ENCODE assay signal across 8 cellular contexts in genomic region chr13:107866666-107867623, GRCh38.
DNase-seq lines count a peak whose midpoint lies in the region; TF ChIP-seq lines count a peak whose summit lies in the region.

No MANE protein-coding gene starts in this region.

- H2BK5ac ChIP-seq in mesendoderm (ENCODE audit: low read length): no peak overlapping the region

- H3K36me3 ChIP-seq in mesendoderm (ENCODE audit: control insufficient read depth, insufficient read depth, low read length): no peaks in the 10 kb centered on the region
- H3K36me3 ChIP-seq in vagina: no peaks in the 10 kb centered on the region
- H3K36me3 ChIP-seq in MM.1S (replicated peaks; ENCODE audit: insufficient read depth, low read length): no peaks in the 10 kb centered on the region
- no peaks in the 10 kb centered on the region for H3K36me3 ChIP-seq in thyroid gland

- H3K9me2 ChIP-seq in MM.1S (replicated peaks; ENCODE audit: insufficient read depth, low read length): no peaks in the 10 kb centered on the region

- no peaks in the 10 kb centered on the region for H4K20me1 ChIP-seq in MM.1S (ENCODE audit: insufficient read depth, low read length)

- peak overlapping the region; percentile 29 for H3K4me2 ChIP-seq in mesendoderm (ENCODE audit: low read length)
- H3K4me2 ChIP-seq in MM.1S (ENCODE audit: low read depth, low read length): no peak overlapping the region

- WGBS in mesendoderm (ENCODE audit: extremely low coverage, insufficient coverage, low lambda C conversion rate): no CpG with 5 or more reads among the region's 82 CpGs
- 2% methylated on average over 48 to 62 of the region's 82 CpGs for WGBS in thyroid gland, 2 donors

- H4K5ac ChIP-seq in mesendoderm (ENCODE audit: low read length): no peak overlapping the region

- no peak overlapping the region for H2BK15ac ChIP-seq in mesendoderm (replicated peaks; ENCODE audit: low read depth)

- TF ChIP-seq POLR2A in vagina (IDR thresholded peaks at IDR 0.05) (no peak), thyroid gland (IDR thresholded peaks at IDR 0.05) (no peak)

- intact Hi-C loops in vagina (cut with DNase I) (no loop called here), thyroid gland (cut with DNase I) (no loop called here)

- H3K27me3 ChIP-seq in mesendoderm (ENCODE audit: insufficient read depth, low read length, poor library complexity) (no peaks in the 10 kb centered on the region), vagina (no peaks in the 10 kb centered on the region), MM.1S (replicated peaks; ENCODE audit: insufficient read depth, low read length) (no peaks in the 10 kb centered on the region), thyroid gland (no peaks in the 10 kb centered on the region)

- H2BK120ac ChIP-seq in mesendoderm (ENCODE audit: low read depth, low read length): no peak overlapping the region

- H3K79me2 ChIP-seq in mesendoderm (ENCODE audit: control insufficient read depth, insufficient read depth, low read length): peaks cover 6% of the 10 kb centered on the region
- no peaks in the 10 kb centered on the region for H3K79me2 ChIP-seq in MM.1S (ENCODE audit: low read length)

- TF ChIP-seq CTCF in vagina (IDR thresholded peaks at IDR 0.05) (no peak), MM.1S (IDR thresholded peaks at IDR 0.05; ENCODE audit: low read length) (no peak), thyroid gland (IDR thresholded peaks at IDR 0.05) (no peak)

- no peak overlapping the region for H2AK5ac ChIP-seq in mesendoderm (ENCODE audit: low read length)

- no peaks in the 10 kb centered on the region for H3F3A ChIP-seq in MM.1S (ENCODE audit: insufficient read depth, low read length)

- H3K23ac ChIP-seq in mesendoderm (ENCODE audit: low read length): no peak overlapping the region

- H3K79me1 ChIP-seq in mesendoderm (ENCODE audit: low read length): peaks cover 2% of the 10 kb centered on the region

- H3K9me3 ChIP-seq in vagina (no peaks in the 10 kb centered on the region), MM.1S (replicated peaks; ENCODE audit: insufficient read depth, low read length) (no peaks in the 10 kb centered on the region), thyroid gland (no peaks in the 10 kb centered on the region)

- H3K4me1 ChIP-seq in mesendoderm (ENCODE audit: control insufficient read depth, low read depth, low read length): peaks cover 6% of the 10 kb centered on the region
- peaks cover 22% of the 10 kb centered on the region for H3K4me1 ChIP-seq in vagina
- no peaks in the 10 kb centered on the region for H3K4me1 ChIP-seq in MM.1S (ENCODE audit: low read length)
- H3K4me1 ChIP-seq in thyroid gland: peaks cover 3 to 13% of the 10 kb centered on the region in 2 donors

- H3K9ac ChIP-seq in mesendoderm (ENCODE audit: low read length) (peak overlapping the region; percentile 70), MM.1S (ENCODE audit: low read length) (no peak overlapping the region)

- no peak overlapping the region for H4K8ac ChIP-seq in mesendoderm (ENCODE audit: low read depth, low read length)

- H3K27ac ChIP-seq in mesendoderm (ENCODE audit: low read depth, low read length) (no peak overlapping the region), vagina (no peak overlapping the region), MM.1S (ENCODE audit: low read length) (no peak overlapping the region), thyroid gland (no peak overlapping the region)

- H3K4ac ChIP-seq in mesendoderm (ENCODE audit: low read depth, low read length): no peak overlapping the region

- peak overlapping the region; percentile 55 for H3K18ac ChIP-seq in mesendoderm (ENCODE audit: low read length)

- H2AFZ ChIP-seq in MM.1S (ENCODE audit: low read length): no peak overlapping the region

- peak overlapping the region; percentile 88 for H3K56ac ChIP-seq in mesendoderm (ENCODE audit: low read length)

- peak; percentile 63 for DNase-seq in GM03348 (ENCODE audit: low spot score)
- peak; percentile 69 for DNase-seq in NCI-H2227 (lab: John Stamatoyannopoulos, UW; ENCODE audit: unreplicated experiment)
- peak; percentile 60 for DNase-seq in cerebellum (ENCODE audit: low spot score)
- peak; percentile 72 for DNase-seq in mesendoderm
- no peak for DNase-seq in vagina (ENCODE audit: extremely low spot score in 2 of 2)
- DNase-seq in MM.1S: no peak
- DNase-seq in thyroid gland: no peak
- DNase-seq in central memory CD4-positive, alpha-beta T cell: no peak

- H3K4me3 ChIP-seq in mesendoderm (ENCODE audit: low read length) (peak overlapping the region; percentile 75), vagina (peak overlapping the region; percentile 40 to 48), MM.1S (ENCODE audit: low read length) (no peak overlapping the region), thyroid gland (replicated peaks in 1 of 3) (no peak overlapping the region)

Comparison
In these comparisons a context has a peak if more than half of its experiments do, and no peak if none do; other contexts are left out.
1. DNase-seq: peak in GM03348 (single experiment), NCI-H2227 (single experiment), cerebellum (single experiment) and mesendoderm (single experiment); none in vagina (0 of 2), MM.1S (single experiment), thyroid gland (0 of 2) and central memory CD4-positive, alpha-beta T cell (single experiment).
2. H3K4me3 ChIP-seq: peak in mesendoderm (single experiment) and vagina (2 of 2); none in MM.1S (single experiment) and thyroid gland (0 of 3).